8 cellular contexts compared by ENCODE assay signal in genomic region chr18:47930844-47931706, GRCh38. TPM values are rescaled to one million over a fixed set of nuclear protein-coding genes. Genes with fewer than 3 reads are reported as not detected.
DNase-seq lines count a peak whose midpoint lies in the region; ATAC-seq and TF ChIP-seq lines count a peak whose summit lies in the region.

No MANE protein-coding gene starts in this region.

- ATAC-seq in HG02623 (IDR thresholded peaks at IDR 0.05; ENCODE audit: unreplicated experiment) (peak; percentile 76), SK-N-SH treated with all-trans-retinoic acid at 6 μM for 48 hours (peak; percentile 94)

- peak overlapping the region; percentile 74 to 98 for H3K27ac ChIP-seq in ovary
- peak overlapping the region; percentile 76 to 97 (median 94) for H3K27ac ChIP-seq in thyroid gland

- no peaks in the 10 kb centered on the region for H3K9me3 ChIP-seq in ovary
- H3K9me3 ChIP-seq in thyroid gland: no peaks in the 10 kb centered on the region

- peaks cover 1% of the 10 kb centered on the region for H3K9me3 Mint-ChIP-seq in activated naive CD8-positive, alpha-beta T cell treated with anti-CD3 and anti-CD28 coated beads for 36 hours

- H3K4me1 Mint-ChIP-seq in activated naive CD8-positive, alpha-beta T cell treated with anti-CD3 and anti-CD28 coated beads for 36 hours: peaks cover 35% of the 10 kb centered on the region

- H3K27me3 Mint-ChIP-seq in activated naive CD8-positive, alpha-beta T cell treated with anti-CD3 and anti-CD28 coated beads for 36 hours: no peaks in the 10 kb centered on the region

- peak overlapping the region; percentile 85 for H3K27ac Mint-ChIP-seq in activated naive CD8-positive, alpha-beta T cell treated with anti-CD3 and anti-CD28 coated beads for 36 hours

- intact Hi-C loops in head of caudate nucleus (cut with DNase I) (loop anchor here (5.0 kb wide), 1 partner anchor 91 kb away; no protein-coding TSS in a partner anchor), ovary (cut with DNase I) (loop anchor here in 1 of 4 donors (2.0 kb wide), 1 partner anchor 480 kb away; no protein-coding TSS in a partner anchor), thyroid gland (cut with DNase I) (loop anchor here (10.0 kb wide), 1 partner anchor 116 kb away; no protein-coding TSS in a partner anchor)

- peaks cover 12% of the 10 kb centered on the region for H3K36me3 Mint-ChIP-seq in activated naive CD8-positive, alpha-beta T cell treated with anti-CD3 and anti-CD28 coated beads for 36 hours

- peak; percentile 97 for DNase-seq in GM10266 (ENCODE audit: extremely low spot score)
- peak; percentile 97 for DNase-seq in NCI-H1092 treated with DMSO at 0.1 percent for 48 hours (lab: John Stamatoyannopoulos, UW)
- DNase-seq in activated naive CD8-positive, alpha-beta T cell treated with anti-CD3 and anti-CD28 coated beads for 36 hours: peak; percentile 95
- peak; percentile 93 to 100 (median 99) for DNase-seq in head of caudate nucleus
- peak; percentile 96 to 97 (median 96) for DNase-seq in ovary
- peak; percentile 97 to 98 for DNase-seq in thyroid gland

- TF ChIP-seq POLR2A in ovary (IDR thresholded peaks at IDR 0.05) (peak; percentile 47), thyroid gland (IDR thresholded peaks at IDR 0.05) (peak; percentile 6 to 76)

- H3K4me3 ChIP-seq in ovary: peak overlapping the region; percentile 82
- H3K4me3 ChIP-seq in thyroid gland (replicated peaks in 1 of 3): peak overlapping the region; percentile 3 to 89 (median 23)

- H3K27me3 ChIP-seq in ovary (no peaks in the 10 kb centered on the region), thyroid gland (no peaks in the 10 kb centered on the region)

- H3K36me3 ChIP-seq in ovary (no peaks in the 10 kb centered on the region), thyroid gland (no peaks in the 10 kb centered on the region)

- no peak for TF ChIP-seq CTCF in GM10266 (IDR thresholded peaks at IDR 0.05; ENCODE audit: control insufficient read depth, insufficient read depth, low read depth, missing control alignments)
- TF ChIP-seq CTCF in ovary (IDR thresholded peaks at IDR 0.05): no peak
- no peak for TF ChIP-seq CTCF in thyroid gland (IDR thresholded peaks at IDR 0.05)

- peak overlapping the region; percentile 79 for H3K4me3 Mint-ChIP-seq in activated naive CD8-positive, alpha-beta T cell treated with anti-CD3 and anti-CD28 coated beads for 36 hours

- 0 to 1% (median 1%) methylated on average over 57 to 121 of the region's 122 CpGs for WGBS in ovary, 3 donors
- 1 to 3% methylated on average over 31 to 47 of the region's 122 CpGs for WGBS in thyroid gland, 2 donors

- H3K4me1 ChIP-seq in ovary (ENCODE audit: insufficient read depth) (no peaks in the 10 kb centered on the region), thyroid gland (peaks cover 32 to 33% of the 10 kb centered on the region in 2 donors)

- peak; percentile 16 for TF ChIP-seq EP300 in ovary (IDR thresholded peaks at IDR 0.05)

TF ChIP-seq in SK-N-SH treated with all-trans-retinoic acid at 6 μM for 48 hours, 23 proteins besides CTCF, POLR2A, EP300 and RAD21:
- TF ChIP-seq ARNTL (CRISPR knock-in tag; IDR thresholded peaks at IDR 0.05; ENCODE audit: borderline replicate concordance, low read depth) (0 out of 2 replicates have a peak, but pooled peaks have one; percentile 39), ZNF565 (CRISPR knock-in tag; conservative IDR thresholded peaks at IDR 0.05; ENCODE audit: low read depth) (no peak), CSRNP3 (CRISPR knock-in tag; IDR thresholded peaks at IDR 0.05) (no peak), BACH2 (CRISPR knock-in tag; IDR thresholded peaks at IDR 0.05; ENCODE audit: borderline replicate concordance) (no peak), ZFP3 (CRISPR knock-in tag; IDR thresholded peaks at IDR 0.05) (peak; percentile 59; the same call in 1 of the 2 replicates), CSDC2 (CRISPR knock-in tag; IDR thresholded peaks at IDR 0.05) (0 out of 2 replicates have a peak, but pooled peaks have one; percentile 77), SNAI2 (CRISPR knock-in tag; IDR thresholded peaks at IDR 0.05) (no peak)
TF ChIP-seq in SK-N-SH treated with all-trans-retinoic acid at 6 μM for 48 hours: peak in this region for 3.

RNA-seq across cellular contexts. Expression of gene SMAD2, which starts 0.6 kb away (rescaled TPM):
- total RNA-seq in activated naive CD8-positive, alpha-beta T cell treated with anti-CD3 and anti-CD28 coated beads for 36 hours: 100 to 1,000 TPM; 101 to 105 TPM
- 100 to 1,000 TPM in 5 of 7 donors, 10 to 100 TPM in 2; 27.9 to 160 (median 132) TPM for total RNA-seq in ovary
- polyA plus RNA-seq in ovary: 100 to 1,000 TPM in 1 of 2 donors, 10 to 100 TPM in 1; 48.2 to 109 TPM
- total RNA-seq in thyroid gland: 100 to 1,000 TPM in 3 of 4 donors, 10 to 100 TPM in 1; 91.1 to 157 (median 129) TPM

Comparison
In these comparisons a context has a peak if more than half of its experiments do, and no peak if none do; other contexts are left out.
1. Peak in every context shown above with its lines: DNase-seq, ATAC-seq, H3K4me3 ChIP-seq and H3K27ac ChIP-seq.